Comparison of ENCODE assay signal across 24 cellular contexts in the genomic region with DNA sequence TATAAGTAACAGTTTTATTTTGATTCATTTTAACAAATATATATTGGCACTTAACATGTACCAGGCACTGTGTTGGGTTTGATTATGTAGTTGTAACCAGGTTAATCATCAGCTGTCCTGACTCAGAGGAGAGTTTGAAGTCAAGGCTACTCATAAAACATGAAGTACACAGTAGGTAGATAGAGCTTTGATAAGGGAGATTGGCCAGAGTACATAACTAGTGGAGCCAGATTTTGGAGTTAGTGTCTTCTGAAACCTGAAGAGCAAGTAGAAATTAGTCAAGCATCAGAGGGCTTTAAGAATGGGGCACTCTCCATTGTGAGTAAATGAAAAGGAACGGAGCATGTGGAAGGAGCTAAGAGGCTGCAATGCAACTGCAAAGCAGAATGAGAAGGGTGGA.
DNase-seq lines count a peak whose midpoint lies in the region; ATAC-seq, FAIRE-seq and TF ChIP-seq lines count a peak whose summit lies in the region.
"Had no signal": no experiment of that assay in that cellular context is flagged by ENCODE, and none has a peak within 500 bp of the region (broad histone marks: within the 10 kb centered on the region; RNA-seq: fewer than 3 reads in every experiment).

No MANE protein-coding gene starts in this region.

- DNase-seq in HT-29 (ENCODE audit: low spot score) (peak; percentile 70), epithelial cell of esophagus (ENCODE audit: low read depth) (peak; percentile 21), mucosa of descending colon (no peak), smooth muscle cell (lab: John Stamatoyannopoulos, UW; ENCODE audit: unreplicated experiment) (no peak), GM19239 (ENCODE audit: insufficient read length, low spot score) (no peak)
- DNase-seq in activated CD4-positive, alpha-beta T cell treated with anti-CD3 and anti-CD28 coated beads for 48 hours, result no peak
- no peak for DNase-seq in activated CD8-positive, alpha-beta memory T cell treated with anti-CD3 and anti-CD28 coated beads, Interleukin-2, amount 50 U/mL, for 4 hours
- DNase-seq: ACHN; Caco-2; CD4-positive, alpha-beta memory T cell; H7; MM.1S; NCI-H1092; NCI-H146; NCI-H2029 treated with DMSO at 0.1 percent for 48 hours; NCI-H2171; NCI-H345; NCI-H524 treated with DMSO at 0.1 percent for 48 hours; OCI-M1; Right ventricle myocardium superior had no signal

- H3K4me3 ChIP-seq in epithelial cell of esophagus (ENCODE audit: low read length), result no peak overlapping the region
- H3K4me3 ChIP-seq in mucosa of descending colon, result no peak overlapping the region
- H3K4me3 ChIP-seq in smooth muscle cell, result no peak overlapping the region
- H3K4me3 ChIP-seq: BLaER1, K562 had no signal

- TF ChIP-seq CTCF in epithelial cell of esophagus (IDR thresholded peaks at IDR 0.05; ENCODE audit: insufficient read depth, low read depth, low read length, missing control alignments), result no peak
- no peak for TF ChIP-seq CTCF in mucosa of descending colon (IDR thresholded peaks at IDR 0.05)
- no peak for TF ChIP-seq CTCF in smooth muscle cell (IDR thresholded peaks at IDR 0.05; ENCODE audit: borderline replicate concordance, insufficient read depth, poor library complexity, severe bottlenecking)

- H3K79me2 ChIP-seq in smooth muscle cell (ENCODE audit: low read depth), result no peaks in the 10 kb centered on the region

- H3K27ac ChIP-seq in smooth muscle cell (ENCODE audit: low read depth), result peak overlapping the region; percentile 25
- H3K27ac ChIP-seq: BLaER1 had no signal

- H2AFZ ChIP-seq in smooth muscle cell (ENCODE audit: low read depth), result no peak overlapping the region

- 83% methylated on average over 1 of the region's 1 CpG for WGBS in smooth muscle cell (ENCODE audit: low lambda C conversion rate)

- H3K9ac ChIP-seq in smooth muscle cell (ENCODE audit: low read depth), result no peak overlapping the region
- H3K9ac ChIP-seq: BLaER1 had no signal

- H3K4me1 ChIP-seq in mucosa of descending colon (ENCODE audit: low read depth), result peaks cover 13% of the 10 kb centered on the region
- H3K4me1 ChIP-seq in smooth muscle cell (ENCODE audit: low read depth), result peaks cover 38% of the 10 kb centered on the region

- FAIRE-seq in GM19239 (lab: Jason Lieb, UNC), result no peak
- FAIRE-seq: HepG2, K562 had no signal

- no peak overlapping the region for H3K4me2 ChIP-seq in smooth muscle cell
- H3K4me2 ChIP-seq: BLaER1 had no signal

- TF ChIP-seq POLR2A in GM18505 (IDR thresholded peaks at IDR 0.05; ENCODE audit: borderline replicate concordance, extremely low read depth, insufficient read depth, insufficient read length), result no peak

- intact Hi-C loops in mucosa of descending colon (cut with DNase I, micrococcal nuclease), result no loop called here

- H3K36me3 ChIP-seq in mucosa of descending colon (ENCODE audit: low read depth) (no peaks in the 10 kb centered on the region), smooth muscle cell (ENCODE audit: low read depth) (no peaks in the 10 kb centered on the region)
- H3K36me3 ChIP-seq: BLaER1 had no signal

- peaks cover 23% of the 10 kb centered on the region for H3F3A ChIP-seq in smooth muscle cell (ENCODE audit: low read depth)

- H3K9me3 ChIP-seq in mucosa of descending colon, result no peaks in the 10 kb centered on the region
- H3K9me3 ChIP-seq in smooth muscle cell (replicated peaks; ENCODE audit: low read depth), result no peaks in the 10 kb centered on the region
- H3K9me3 ChIP-seq: BLaER1, Caco-2 had no signal

- H3K27me3 ChIP-seq in smooth muscle cell (ENCODE audit: low read depth), result no peaks in the 10 kb centered on the region
- H3K27me3 ChIP-seq: BLaER1 had no signal

- peak; percentile 79 for ATAC-seq in mucosa of descending colon
- no peak for ATAC-seq in GM18505 (IDR thresholded peaks at IDR 0.05; ENCODE audit: unreplicated experiment)
- ATAC-seq: HepG2, K562 had no signal

- H4K20me1 ChIP-seq in smooth muscle cell (ENCODE audit: low read depth), result no peaks in the 10 kb centered on the region
- H4K20me1 ChIP-seq: BLaER1 had no signal

Comparison
In these comparisons a context has a peak if more than half of its experiments do, and no peak if none do; other contexts are left out.
1. DNase-seq: peak in HT-29 (single experiment) and epithelial cell of esophagus (single experiment); none in mucosa of descending colon (0 of 3), smooth muscle cell (single experiment), activated CD4-positive, alpha-beta T cell treated with anti-CD3 and anti-CD28 coated beads for 48 hours (single experiment), activated CD8-positive, alpha-beta memory T cell treated with anti-CD3 and anti-CD28 coated beads, Interleukin-2, amount 50 U/mL, for 4 hours (single experiment) and GM19239 (single experiment).